In the genomic region with DNA sequence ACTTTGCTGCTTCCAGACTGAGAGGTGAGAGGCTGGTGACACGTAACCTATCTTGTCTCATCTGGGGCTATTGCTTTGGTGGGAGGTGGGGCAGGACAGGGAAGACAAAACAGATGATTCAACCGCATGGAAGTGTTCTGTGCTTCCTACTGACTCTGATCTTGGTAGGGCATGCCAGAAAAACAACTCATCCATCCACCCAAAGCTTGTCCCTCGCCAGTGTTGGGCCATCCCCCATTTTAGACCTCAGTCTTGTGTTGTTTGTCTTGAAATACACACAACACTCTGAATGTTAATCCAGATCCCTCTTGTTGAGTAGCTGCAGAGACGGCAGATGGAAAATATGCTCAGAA, we compare ENCODE assay signal across 22 cellular contexts. TPM values are rescaled to one million over a fixed set of nuclear protein-coding genes. Genes with fewer than 3 reads are reported as not detected.
A peak's percentile ranks its signal among the peaks of the same experiment; 100 is the strongest.
DNase-seq lines count a peak whose midpoint lies in the region; ATAC-seq, FAIRE-seq and TF ChIP-seq lines count a peak whose summit lies in the region.
"Had no signal": no experiment of that assay in that cellular context is flagged by ENCODE, and none has a peak within 500 bp of the region (broad histone marks: within the 10 kb centered on the region; RNA-seq: fewer than 3 reads in every experiment).

No MANE protein-coding gene starts in this region.

- H3K4me1 Mint-ChIP-seq in chondrocyte (ENCODE audit: low read depth): peaks cover 26% of the 10 kb centered on the region

- H3K23me2 ChIP-seq in H1 (ENCODE audit: low read depth, low read length): no peaks in the 10 kb centered on the region; the same call in 1 of the 2 replicates

- H4K20me1 ChIP-seq in H1 (replicated peaks in 1 of 2; ENCODE audit: control insufficient read depth in 1 of 2, insufficient read depth in 2 of 2, low read length in 2 of 2): no peaks in the 10 kb centered on the region
- H4K20me1 ChIP-seq: BLaER1 treated with 17β-estradiol and CSF1 and Interleukin-3, amounts not matched to agents 10 nM and 100 nM had no signal

- TF ChIP-seq EP300 in H1 (IDR thresholded peaks at IDR 0.05; ENCODE audit: borderline replicate concordance in 1 of 2, low read depth in 2 of 2, low read length in 2 of 2) (no peak), ovary (IDR thresholded peaks at IDR 0.05) (no peak)

- TF ChIP-seq POLR2A in H1 (IDR thresholded peaks at IDR 0.05; ENCODE audit: control extremely low read depth in 1 of 2, low read depth in 2 of 2, low read length in 2 of 2) (no peak), ovary (IDR thresholded peaks at IDR 0.05) (no peak)

- no peak overlapping the region for H3K27ac ChIP-seq in H1 (ENCODE audit: low read depth, low read length)
- no peak overlapping the region for H3K27ac ChIP-seq in mesendoderm (ENCODE audit: low read depth, low read length)
- H3K27ac ChIP-seq in ovary: no peak overlapping the region
- H3K27ac ChIP-seq: BLaER1 treated with 17β-estradiol and CSF1 and Interleukin-3, amounts not matched to agents 10 nM and 100 nM; hepatocyte; left lung; suprapubic skin had no signal

- no peaks in the 10 kb centered on the region for H3K9me3 Mint-ChIP-seq in chondrocyte (ENCODE audit: low read depth)

- H2BK20ac ChIP-seq in H1 (ENCODE audit: low read length): peak overlapping the region; percentile 57; the same call in 1 of the 2 replicates

- H2BK5ac ChIP-seq in H1 (ENCODE audit: low read depth, low read length) (peak overlapping the region; percentile 71; the same call in 1 of the 2 replicates), mesendoderm (ENCODE audit: low read length) (no peak overlapping the region)

- H4K5ac ChIP-seq in H1 (ENCODE audit: insufficient read length, low read depth, low read length) (no peak overlapping the region), mesendoderm (ENCODE audit: low read length) (no peak overlapping the region)

- H3K4ac ChIP-seq in H1 (replicated peaks; ENCODE audit: insufficient read length, low read depth, low read length) (no peak overlapping the region), mesendoderm (ENCODE audit: low read depth, low read length) (no peak overlapping the region)

- H2AFZ ChIP-seq in H1 (ENCODE audit: low read length): peak overlapping the region; percentile 55
- H2AFZ ChIP-seq: hepatocyte had no signal

- H3K14ac ChIP-seq in H1 (ENCODE audit: insufficient read length): no peak overlapping the region

- H3K79me1 ChIP-seq in H1 (ENCODE audit: low read depth, low read length) (no peaks in the 10 kb centered on the region), mesendoderm (ENCODE audit: low read length) (no peaks in the 10 kb centered on the region)

- no peak for ATAC-seq in GM18498 (IDR thresholded peaks at IDR 0.05; ENCODE audit: unreplicated experiment)
- ATAC-seq: left lung had no signal

- H3K4me1 ChIP-seq in H1 (replicated peaks in 1 of 4; ENCODE audit: control insufficient read depth in 3 of 4, insufficient read depth in 4 of 4, low read length in 3 of 4): peaks cover 6 to 11% (median 8%) of the 10 kb centered on the region in 4 experiments; a peak in 6 of 7 replicates
- H3K4me1 ChIP-seq in mesendoderm (ENCODE audit: control insufficient read depth, low read depth, low read length): peaks cover 8% of the 10 kb centered on the region
- no peaks in the 10 kb centered on the region for H3K4me1 ChIP-seq in ovary (ENCODE audit: insufficient read depth)
- H3K4me1 ChIP-seq: left lung, suprapubic skin had no signal

- in situ Hi-C loops in ACHN (cut with HindIII; ENCODE audit: low pct_ligation_motif_present, low pct_unique_long_range_greater_than_20kb, low sequenced_read_pairs): no loop called here

- no peaks in the 10 kb centered on the region for H3K27me3 Mint-ChIP-seq in chondrocyte (ENCODE audit: low read depth)

- H3K23ac ChIP-seq in H1 (ENCODE audit: insufficient read length): no peak overlapping the region
- H3K23ac ChIP-seq in mesendoderm (ENCODE audit: low read length): peak overlapping the region; percentile 15

- H3K18ac ChIP-seq in H1 (ENCODE audit: extremely low read depth, low read length): peak overlapping the region; percentile 17; the same call in 1 of the 2 replicates
- no peak overlapping the region for H3K18ac ChIP-seq in mesendoderm (ENCODE audit: low read length)

- H3K4me3 ChIP-seq in H1 (ENCODE audit: extremely low read depth in 1 of 4, insufficient read depth in 2 of 4, low read depth in 3 of 4, low read length in 4 of 4) (peak overlapping the region in 1 of 4 experiments; percentile 29; a peak in 2 of 8 replicates), mesendoderm (ENCODE audit: low read length) (no peak overlapping the region), ovary (no peak overlapping the region)
- H3K4me3 ChIP-seq: BLaER1 treated with 17β-estradiol and CSF1 and Interleukin-3, amounts not matched to agents 10 nM and 100 nM; hepatocyte; left lung; suprapubic skin had no signal

- H3K9me3 ChIP-seq in H1 (ENCODE audit: insufficient read depth in 2 of 2, low read depth in 1 of 2, low read length in 1 of 2): no peaks in the 10 kb centered on the region
- no peaks in the 10 kb centered on the region for H3K9me3 ChIP-seq in ovary
- H3K9me3 ChIP-seq: left lung, suprapubic skin had no signal

- CTCF ChIA-PET in H1 (lab: Charles Lee; ENCODE audit: partially characterized antibody): interaction anchor here (1.4 to 2.0 kb wide), 3 partner anchors 9 to 18 kb away, joined by 6 to 14 read pairs (median 8); no protein-coding TSS in a partner anchor

- POLR2A ChIA-PET in H1 (lab: Charles Lee; ENCODE audit: partially characterized antibody): interaction anchor here (1.0 to 1.2 kb wide), 3 partner anchors 17 to 279 kb away, joined by 3 read pairs; a partner anchor contains a TSS

- H3K9ac ChIP-seq in H1 (replicated peaks in 1 of 4; ENCODE audit: extremely low read depth in 1 of 4, low read depth in 3 of 4, low read length in 3 of 4) (no peak overlapping the region), mesendoderm (ENCODE audit: low read length) (peak overlapping the region; percentile 33)
- H3K9ac ChIP-seq: BLaER1 treated with 17β-estradiol and CSF1 and Interleukin-3, amounts not matched to agents 10 nM and 100 nM had no signal

- H3K4me3 Mint-ChIP-seq in chondrocyte (ENCODE audit: unreplicated experiment): no peak overlapping the region

- H2AK5ac ChIP-seq in H1 (ENCODE audit: low read depth, low read length) (no peak overlapping the region), mesendoderm (ENCODE audit: low read length) (no peak overlapping the region)

- H2BK15ac ChIP-seq in H1 (ENCODE audit: low read length) (peak overlapping the region; percentile 75; the same call in 1 of the 2 replicates), mesendoderm (replicated peaks; ENCODE audit: low read depth) (no peak overlapping the region)

- H2BK120ac ChIP-seq in H1 (replicated peaks; ENCODE audit: low read depth, low read length) (peak overlapping the region; percentile 7), mesendoderm (ENCODE audit: low read depth, low read length) (no peak overlapping the region)

- H4K91ac ChIP-seq in H1 (replicated peaks; ENCODE audit: insufficient read length, low read length): peak overlapping the region; percentile 26

- no peaks in the 10 kb centered on the region for H3K27me3 ChIP-seq in H1 (replicated peaks in 1 of 4; ENCODE audit: control insufficient read depth in 3 of 4, extremely low read depth in 1 of 4, insufficient read depth in 3 of 4, low read length in 3 of 4)
- H3K27me3 ChIP-seq in mesendoderm (ENCODE audit: insufficient read depth, low read length, poor library complexity): no peaks in the 10 kb centered on the region
- H3K27me3 ChIP-seq in ovary: no peaks in the 10 kb centered on the region
- H3K27me3 ChIP-seq: BLaER1 treated with 17β-estradiol and CSF1 and Interleukin-3, amounts not matched to agents 10 nM and 100 nM; hepatocyte; left lung had no signal

- TF ChIP-seq CTCF in H1 (IDR thresholded peaks at IDR 0.05; ENCODE audit: control extremely low read depth in 1 of 3, insufficient read depth in 1 of 3, low read depth in 1 of 3, low read length in 3 of 3): no peak
- no peak for TF ChIP-seq CTCF in ovary (IDR thresholded peaks at IDR 0.05)
- TF ChIP-seq CTCF in chondrocyte (IDR thresholded peaks at IDR 0.05): no peak

- 67% methylated on average over 4 of the region's 4 CpGs; no CpG with 5 or more reads in 1 of the 2 experiments for WGBS in H1 (ENCODE audit: extremely low coverage in 1 of 2, insufficient coverage in 1 of 2, insufficient read length in 1 of 2, insufficient replicate concordance in 2 of 2, low coverage in 1 of 2, low lambda C conversion rate in 2 of 2, missing lambda C conversion rate in 1 of 2), 2 experiments
- WGBS in mesendoderm (ENCODE audit: extremely low coverage, insufficient coverage, low lambda C conversion rate): no CpG with 5 or more reads among the region's 4 CpGs
- WGBS in ovary, 3 donors: 73 to 75% (median 74%) methylated on average over 4 of the region's 4 CpGs

- H3K56ac ChIP-seq in H1 (replicated peaks; ENCODE audit: insufficient read length, low read depth, low read length) (no peak overlapping the region), mesendoderm (ENCODE audit: low read length) (peak overlapping the region; percentile 51)

- peak overlapping the region; percentile 95 for H2BK12ac ChIP-seq in H1 (ENCODE audit: low read depth, low read length)

- DNase-seq in DMS53 (lab: John Stamatoyannopoulos, UW): peak; percentile 71
- peak; percentile 61 for DNase-seq in LHCN-M2 (ENCODE audit: low read depth)
- no peak for DNase-seq in H1 (ENCODE audit: low read depth in 1 of 2, low spot score in 2 of 2)
- DNase-seq in mesendoderm: peak; percentile 57
- no peak for DNase-seq in ovary
- no peak for DNase-seq in ACHN
- no peak for DNase-seq in chondrocyte (ENCODE audit: low spot score)
- DNase-seq: activated CD4-positive, alpha-beta T cell treated with anti-CD3 and anti-CD28 coated beads for 1 hour; activated naive CD4-positive, alpha-beta T cell treated with anti-CD3 and anti-CD28 coated beads, Interleukin-2, amount 50 U/mL, for 16 hours; central memory CD4-positive, alpha-beta T cell; DND-41; left lung; NCI-H1092 treated with DMSO at 0.1 percent for 48 hours; NCI-H446 treated with DMSO at 0.1 percent for 48 hours had no signal

- H3K27ac Mint-ChIP-seq in chondrocyte (ENCODE audit: unreplicated experiment): no peak overlapping the region

- H3K4me2 ChIP-seq in H1 (ENCODE audit: insufficient read depth in 1 of 2, low read depth in 2 of 2, low read length in 2 of 2): peak overlapping the region; percentile 3 to 6; a peak in 2 of 4 replicates
- H3K4me2 ChIP-seq in mesendoderm (ENCODE audit: low read length): no peak overlapping the region
- H3K4me2 ChIP-seq: hepatocyte had no signal

- H3K36me3 ChIP-seq in H1 (ENCODE audit: control insufficient read depth in 2 of 4, insufficient read depth in 4 of 4, low read length in 3 of 4) (no peaks in the 10 kb centered on the region), mesendoderm (ENCODE audit: control insufficient read depth, insufficient read depth, low read length) (no peaks in the 10 kb centered on the region), ovary (no peaks in the 10 kb centered on the region)
- H3K36me3 ChIP-seq: BLaER1 treated with 17β-estradiol and CSF1 and Interleukin-3, amounts not matched to agents 10 nM and 100 nM; left lung; suprapubic skin had no signal

- no peak overlapping the region for H4K8ac ChIP-seq in H1 (ENCODE audit: extremely low read depth, insufficient read depth, low read length)
- H4K8ac ChIP-seq in mesendoderm (ENCODE audit: low read depth, low read length): no peak overlapping the region

- H3K79me2 ChIP-seq in H1 (ENCODE audit: control insufficient read depth in 1 of 2, insufficient read depth in 2 of 2, low read length in 2 of 2) (no peaks in the 10 kb centered on the region), mesendoderm (ENCODE audit: control insufficient read depth, insufficient read depth, low read length) (no peaks in the 10 kb centered on the region)
- H3K79me2 ChIP-seq: hepatocyte had no signal

- no peaks in the 10 kb centered on the region for H3K36me3 Mint-ChIP-seq in chondrocyte (ENCODE audit: low read depth)

- TF ChIP-seq RAD21 in H1 (IDR thresholded peaks at IDR 0.05 in 1 of 2, conservative IDR thresholded peaks at IDR 0.05 in 1 of 2; ENCODE audit: low read depth in 2 of 2, low read length in 2 of 2): no peak

- intact Hi-C loops in ovary (cut with DNase I): no loop called here

- FAIRE-seq in H1 (lab: Jason Lieb, UNC): no peak
- FAIRE-seq: endometrium, GM12891 had no signal

RNA-seq across cellular contexts. Expression of a gene that starts 0.4 kb away (rescaled TPM):
- total RNA-seq in LHCN-M2 (2014; rRNA removed) (0.29 and 0.51 TPM in 2 replicates), ovary (under 1 TPM in 1 of 7 donors, not detected in 6; 0.13 TPM), chondrocyte (0.36 TPM in 1 of 3 replicates, not detected in the others)
- polyA plus RNA-seq in LHCN-M2 (2012): 0.11 TPM
- 1.4 and 1.5 TPM in 2 replicates for total RNA-seq in H1 (2021; fragmentation: NEBNext Ultra II Directional; extraction: Animal tissue kit (Norgen Biotek cat#: 25700))
- polyA plus RNA-seq in H1 (2011; rRNA removed) (2.8 and 3.3 TPM in 2 replicates), ovary (not detected)
- 4.0 TPM for polyA plus RNA-seq in H1 (2011; cell fraction: cytosol; rRNA removed)
- 2.9 TPM for polyA plus RNA-seq in H1 (2011; cell fraction: nucleus; rRNA removed)
- 1.7 to 4.8 TPM (median 2.5 TPM) in 4 replicates for polyA plus RNA-seq in H1 (2012, experiment 1 of 2)
- polyA plus RNA-seq in H1 (2012, experiment 2 of 2): 0.16 TPM
- 4.5 TPM for polyA plus RNA-seq in H1 (2013, experiment 1 of 2)
- polyA plus RNA-seq in H1 (2013, experiment 2 of 2): 4.8 TPM
- polyA minus RNA-seq in H1 (2011; rRNA and poly(A)+ RNA removed): 4.7 and 5.1 TPM in 2 replicates
- 2.1 TPM for polyA minus RNA-seq in H1 (2011; cell fraction: cytosol; rRNA and poly(A)+ RNA removed)
- 2.8 TPM for polyA minus RNA-seq in H1 (2011; cell fraction: nucleus; rRNA and poly(A)+ RNA removed)
- polyA plus RNA-seq in mesendoderm (2013, experiment 1 of 2): 1.9 TPM
- polyA plus RNA-seq in mesendoderm (2013, experiment 2 of 2): 2.0 TPM
- total RNA-seq: left lung; pulmonary artery endothelial cell; T-helper 1 cell treated with Interleukin-12 subunit alpha and Interleukin-12 subunit beta and Interleukin-4 antibody, amounts not matched to agents 30 ng/mL and 1 ng/mL, for 36 hours had no signal

Comparison
In these comparisons a context has a peak if more than half of its experiments do, and no peak if none do; other contexts are left out.
1. DNase-seq: peak in DMS53 (single experiment), LHCN-M2 (single experiment) and mesendoderm (single experiment); none in H1 (0 of 2), ovary (0 of 5), ACHN (single experiment) and chondrocyte (single experiment).